In the genomic region with DNA sequence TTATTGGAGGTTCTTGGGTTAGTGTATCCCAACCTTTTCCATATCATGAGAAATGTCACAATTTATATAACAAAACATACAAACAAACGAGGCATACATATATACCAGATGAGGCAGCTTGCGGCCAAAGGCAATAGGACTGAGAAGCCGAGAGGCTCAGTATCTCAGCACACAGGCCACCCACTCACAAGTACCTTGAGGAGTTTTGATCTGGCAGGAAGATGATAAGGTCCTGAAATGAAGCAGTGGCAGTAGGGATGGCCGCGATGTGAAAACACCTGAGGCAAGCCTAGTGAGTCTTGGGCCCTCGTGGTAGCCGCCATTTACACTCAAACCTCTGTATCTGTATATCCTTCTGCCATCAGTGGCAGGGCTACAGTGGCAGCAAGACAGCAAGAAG, we compare ENCODE assay signal across 27 cellular contexts.
"Had no signal": no experiment of that assay in that cellular context is flagged by ENCODE, and none has a peak within 500 bp of the region (broad histone marks: within the 10 kb centered on the region; RNA-seq: fewer than 3 reads in every experiment).

No MANE protein-coding gene starts in this region.

- H3K4me3 ChIP-seq: ascending aorta, esophagus squamous epithelium had no signal

- H3K9me3 ChIP-seq: ascending aorta, esophagus squamous epithelium had no signal

- H3K4me1 ChIP-seq: ascending aorta had no signal

- H3K27ac ChIP-seq: ascending aorta, esophagus squamous epithelium had no signal

- H3K27me3 ChIP-seq: ascending aorta, brain microvascular endothelial cell, esophagus squamous epithelium had no signal

- ATAC-seq: activated CD4-positive, alpha-beta T cell treated with anti-CD3 and anti-CD28 coated beads for 36 hours; activated CD8-positive, alpha-beta T cell treated with anti-CD3 and anti-CD28 coated beads, Interleukin-2, amount 10 ng/mL, durations not matched to agents 7 days and 5 days; activated naive CD4-positive, alpha-beta T cell treated with anti-CD3 and anti-CD28 coated beads, Interleukin-2, amount 50 U/mL, for 72 hours; activated T-cell treated with anti-CD3 and anti-CD28 coated beads, Interleukin-2, amount 50 U/mL, for 72 hours; effector memory CD8-positive, alpha-beta T cell; T-helper 17 cell had no signal

- DNase-seq: activated CD4-positive, alpha-beta memory T cell treated with anti-CD3 and anti-CD28 coated beads for 36 hours; activated CD4-positive, alpha-beta T cell treated with anti-CD3 and anti-CD28 coated beads for 36 hours; activated CD4-positive, alpha-beta T cell treated with anti-CD3 and anti-CD28 coated beads, Interleukin-2, amount 10 ng/mL, durations not matched to agents 24 days and 14 days; activated CD4-positive, CD25-positive, alpha-beta regulatory T cell; activated CD4-positive, CD25-positive, alpha-beta regulatory T cell treated with anti-CD3 and anti-CD28 coated beads, Interleukin-2, amount 50 U/mL, for 72 hours; activated CD8-positive, alpha-beta memory T cell treated with anti-CD3 and anti-CD28 coated beads, Interleukin-2, amount 50 U/mL, for 48 hours; activated CD8-positive, alpha-beta T cell treated with anti-CD3 and anti-CD28 coated beads, Interleukin-2, amount 10 ng/mL, durations not matched to agents 7 days and 5 days; activated gamma-delta T cell; activated naive CD4-positive, alpha-beta T cell; activated naive CD4-positive, alpha-beta T cell treated with anti-CD3 and anti-CD28 coated beads, Interleukin-2, amount 10 ng/mL, durations not matched to agents 7 days and 5 days; activated naive CD8-positive, alpha-beta T cell treated with anti-CD3 and anti-CD28 coated beads, Interleukin-2, amount 10 ng/mL, durations not matched to agents 7 days and 5 days; activated T-cell treated with anti-CD3 and anti-CD28 coated beads for 4 hours; activated T-cell treated with anti-CD3 and anti-CD28 coated beads, Interleukin-2, amount 50 U/mL, for 24 hours; activated T-cell treated with anti-CD3 and anti-CD28 coated beads, Interleukin-2, amount 50 U/mL, for 72 hours; brain microvascular endothelial cell; caudate nucleus; cortex of kidney; dermis blood vessel endothelial cell; effector CD4-positive, alpha-beta T cell; effector memory CD8-positive, alpha-beta T cell; esophagus squamous epithelium; head of caudate nucleus; hypothalamus; T-helper 17 cell; T1000 had no signal

- H3K36me3 ChIP-seq: ascending aorta, brain microvascular endothelial cell, esophagus squamous epithelium had no signal
